In the genomic region with DNA sequence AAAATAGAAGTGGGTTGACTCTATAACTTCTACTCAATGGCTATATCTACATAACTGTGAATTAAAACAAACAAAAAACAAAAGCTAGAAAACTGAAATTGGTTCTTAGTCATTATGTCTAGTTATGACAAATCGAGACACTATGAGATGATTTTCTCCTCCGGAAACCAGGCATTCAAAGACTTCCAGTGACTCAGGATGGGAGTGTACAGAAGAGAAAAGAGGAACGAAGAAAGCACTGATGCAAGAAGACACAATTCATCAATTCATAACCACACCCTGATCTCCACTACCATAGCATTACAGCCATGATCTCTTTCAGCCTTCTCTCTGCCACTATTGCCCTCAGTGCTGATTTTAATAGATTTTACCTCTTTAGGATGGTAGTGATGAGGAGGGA, we compare ENCODE assay signal across 8 cellular contexts.
DNase-seq lines count a peak whose midpoint lies in the region; ATAC-seq, FAIRE-seq and TF ChIP-seq lines count a peak whose summit lies in the region.

No MANE protein-coding gene starts in this region.

- H4K8ac ChIP-seq in H9 (replicated peaks; ENCODE audit: insufficient read length, low read depth, low read length) = no peak overlapping the region

- H3K27ac ChIP-seq in H9 (ENCODE audit: insufficient read length, low read depth, low read length) = no peak overlapping the region

- H3K9me3 ChIP-seq in H9 (ENCODE audit: control insufficient read depth, low read depth, low read length) = no peaks in the 10 kb centered on the region

- no peak overlapping the region for H3K9ac ChIP-seq in H9 (ENCODE audit: extremely low read depth, insufficient read length, low read length)

- no peaks in the 10 kb centered on the region for H3K27me3 ChIP-seq in H9 (ENCODE audit: insufficient read depth, low read length)

- H2BK20ac ChIP-seq in H9 (ENCODE audit: low read depth, low read length, poor library complexity, severe bottlenecking) = no peak overlapping the region

- no peaks in the 10 kb centered on the region for H3K79me2 ChIP-seq in H9 (ENCODE audit: insufficient read depth, low read length)

- FAIRE-seq in RCC 7860 (lab: Jason Lieb, UNC) = peak; percentile 97

- no peak overlapping the region for H2AK5ac ChIP-seq in H9 (ENCODE audit: insufficient read length, low read length)

- H2BK120ac ChIP-seq in H9 (ENCODE audit: low read depth, low read length, poor library complexity, severe bottlenecking) = no peak overlapping the region

- peaks cover 3 to 44% of the 10 kb centered on the region in 2 experiments; a peak in 4 of 5 replicates for H3K9me3 Mint-ChIP-seq in H9

- no peak overlapping the region for H3T11ph ChIP-seq in H9 (ENCODE audit: low read length)

- H3K23ac ChIP-seq in H9 (ENCODE audit: insufficient read length, low read depth, low read length) = no peak overlapping the region

- DNase-seq in RCC 7860 (ENCODE audit: low spot score) (peak; percentile 76), skeletal muscle cell (ENCODE audit: low read depth) (peak; percentile 52), H9 (no peak), NCI-H446 treated with DMSO at 0.1 percent for 48 hours (lab: John Stamatoyannopoulos, UW) (no peak), NCI-H2171 (lab: John Stamatoyannopoulos, UW) (no peak), NCI-H1105 treated with DMSO at 0.1 percent for 48 hours (lab: John Stamatoyannopoulos, UW) (no peak)

- ATAC-seq in GM19035 (IDR thresholded peaks at IDR 0.05; ENCODE audit: unreplicated experiment) (peak; percentile 98), HG03025 (IDR thresholded peaks at IDR 0.05; ENCODE audit: low FRiP score, unreplicated experiment) (peak; percentile 94)

- H3K4me3 Mint-ChIP-seq in H9 = no peak overlapping the region

- WGBS in H9 (ENCODE audit: extremely low coverage, insufficient read length, low lambda C conversion rate) = no CpG with 5 or more reads among the region's 3 CpGs

- H4K5ac ChIP-seq in H9 (ENCODE audit: insufficient read length, low read depth, low read length) = no peak overlapping the region

- H3K56ac ChIP-seq in H9 (ENCODE audit: insufficient read length, low read depth, low read length) = no peak overlapping the region

- no peak overlapping the region for H2BK12ac ChIP-seq in H9 (ENCODE audit: insufficient read length, low read depth, low read length)

- H3K27me3 Mint-ChIP-seq in H9 (ENCODE audit: low read depth) = no peaks in the 10 kb centered on the region

- H3K4me3 ChIP-seq in skeletal muscle cell (ENCODE audit: low read depth, low read length) = no peak overlapping the region

- no peak for TF ChIP-seq CTCF in H9 (conservative IDR thresholded peaks at IDR 0.05)

- H3K4me1 Mint-ChIP-seq in H9 = no peaks in the 10 kb centered on the region

- H2BK15ac ChIP-seq in H9 (ENCODE audit: low read depth, low read length) = no peak overlapping the region

- H4K91ac ChIP-seq in H9 (ENCODE audit: insufficient read length, low read depth, low read length) = no peak overlapping the region

- H3K79me1 ChIP-seq in H9 (ENCODE audit: insufficient read depth, low read depth, low read length, poor library complexity, severe bottlenecking) = no peaks in the 10 kb centered on the region

- no peaks in the 10 kb centered on the region for H3K23me2 ChIP-seq in H9 (ENCODE audit: insufficient read length, low read depth, low read length, poor library complexity, severe bottlenecking)

- H2AFZ ChIP-seq in H9 (ENCODE audit: low read length) = no peak overlapping the region

- H3K4ac ChIP-seq in H9 (ENCODE audit: low read depth, low read length) = no peak overlapping the region

- H4K20me1 ChIP-seq in H9 (ENCODE audit: control insufficient read depth, insufficient read depth, insufficient read length) = no peaks in the 10 kb centered on the region

- no peak overlapping the region for H3K4me2 ChIP-seq in H9 (ENCODE audit: insufficient read depth, insufficient read length, low read length)

- no peak overlapping the region for H3K14ac ChIP-seq in H9 (ENCODE audit: insufficient read depth, low read length)

- H2BK5ac ChIP-seq in H9 (ENCODE audit: insufficient read length, low read length) = no peak overlapping the region

- no peak overlapping the region for H3K27ac Mint-ChIP-seq in H9

- H3K36me3 Mint-ChIP-seq in H9 (ENCODE audit: insufficient read depth in 1 of 3, low read depth in 3 of 3) = no peaks in the 10 kb centered on the region

- no peaks in the 10 kb centered on the region for H3K4me1 ChIP-seq in H9 (ENCODE audit: insufficient read depth, low read length)

- H3K18ac ChIP-seq in H9 (ENCODE audit: insufficient read length, low read depth, low read length) = no peak overlapping the region

Comparison
In these comparisons a context has a peak if more than half of its experiments do, and no peak if none do; other contexts are left out.
1. DNase-seq: peak in RCC 7860 (single experiment) and skeletal muscle cell (single experiment); none in H9 (single experiment), NCI-H446 treated with DMSO at 0.1 percent for 48 hours (single experiment), NCI-H2171 (single experiment) and NCI-H1105 treated with DMSO at 0.1 percent for 48 hours (single experiment).